9 cellular contexts compared by ENCODE assay signal in genomic region chr2:171225302-171225980, GRCh38.
DNase-seq lines count a peak whose midpoint lies in the region; ATAC-seq and TF ChIP-seq lines count a peak whose summit lies in the region.
"Had no signal": no experiment of that assay in that cellular context is flagged by ENCODE, and none has a peak within 500 bp of the region (broad histone marks: within the 10 kb centered on the region; RNA-seq: fewer than 3 reads in every experiment).

No MANE protein-coding gene starts in this region.

- CTCF ChIA-PET in AG04449 (lab: Yijun Ruan, JAX): no interaction called here

- peak; percentile 60 for DNase-seq in AG04449 (ENCODE audit: low read depth, low spot score)
- peak; percentile 87 for DNase-seq in H4 (ENCODE audit: low spot score)
- DNase-seq in foreskin melanocyte: peak; percentile 73
- no peak for DNase-seq in activated CD8-positive, alpha-beta memory T cell treated with anti-CD3 and anti-CD28 coated beads, Interleukin-2, amount 50 U/mL, for 4 hours
- DNase-seq in Right ventricle myocardium superior: no peak
- DNase-seq in superior temporal gyrus (ENCODE audit: extremely low spot score): no peak
- no peak for DNase-seq in cardiac septum (ENCODE audit: low spot score)
- DNase-seq: NCI-H774 had no signal

- peak; percentile 48 for TF ChIP-seq CTCF in AG04449 (IDR thresholded peaks at IDR 0.05; ENCODE audit: insufficient read depth, low read length, missing control alignments)

- ATAC-seq in SK-N-SH treated with all-trans-retinoic acid at 6 μM for 48 hours: peak; percentile 99
- ATAC-seq in Right ventricle myocardium superior (ENCODE audit: poor library complexity): no peak

- H3K4me3 ChIP-seq in AG04449 (ENCODE audit: low read depth, low read length): no peak overlapping the region

- intact Hi-C loops in Right ventricle myocardium superior (cut with DNase I): no loop called here
- intact Hi-C loops in cardiac septum (cut with DNase I): no loop called here

- POLR2A ChIA-PET in AG04449 (lab: Yijun Ruan, JAX): no interaction called here

TF ChIP-seq in SK-N-SH treated with all-trans-retinoic acid at 6 μM for 48 hours, 23 proteins besides CTCF, POLR2A, EP300 and RAD21:
- TF ChIP-seq ISL1 (CRISPR knock-in tag; IDR thresholded peaks at IDR 0.05) (no peak), CSRNP3 (CRISPR knock-in tag; IDR thresholded peaks at IDR 0.05) (no peak), RARB (CRISPR knock-in tag; IDR thresholded peaks at IDR 0.05) (no peak), ARNTL (CRISPR knock-in tag; IDR thresholded peaks at IDR 0.05; ENCODE audit: borderline replicate concordance, low read depth) (no peak), SNAI2 (CRISPR knock-in tag; IDR thresholded peaks at IDR 0.05) (no peak), ZFP30 (CRISPR knock-in tag; IDR thresholded peaks at IDR 0.05) (no peak), TOX (CRISPR knock-in tag; IDR thresholded peaks at IDR 0.05; ENCODE audit: borderline replicate concordance) (no peak), ZC3H10 (CRISPR knock-in tag; IDR thresholded peaks at IDR 0.05) (no peak), OSR1 (CRISPR knock-in tag; IDR thresholded peaks at IDR 0.05) (no peak), ZNF565 (CRISPR knock-in tag; conservative IDR thresholded peaks at IDR 0.05; ENCODE audit: low read depth) (no peak)
- TF ChIP-seq, protein P1, sequence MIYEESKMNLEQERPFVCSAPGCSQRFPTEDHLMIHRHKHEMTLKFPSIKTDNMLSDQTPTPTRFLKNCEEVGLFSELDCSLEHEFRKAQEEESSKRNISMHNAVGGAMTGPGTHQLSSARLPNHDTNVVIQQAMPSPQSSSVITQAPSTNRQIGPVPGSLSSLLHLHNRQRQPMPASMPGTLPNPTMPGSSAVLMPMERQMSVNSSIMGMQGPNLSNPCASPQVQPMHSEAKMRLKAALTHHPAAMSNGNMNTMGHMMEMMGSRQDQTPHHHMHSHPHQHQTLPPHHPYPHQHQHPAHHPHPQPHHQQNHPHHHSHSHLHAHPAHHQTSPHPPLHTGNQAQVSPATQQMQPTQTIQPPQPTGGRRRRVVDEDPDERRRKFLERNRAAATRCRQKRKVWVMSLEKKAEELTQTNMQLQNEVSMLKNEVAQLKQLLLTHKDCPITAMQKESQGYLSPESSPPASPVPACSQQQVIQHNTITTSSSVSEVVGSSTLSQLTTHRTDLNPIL (CRISPR knock-in tag; IDR thresholded peaks at IDR 0.05; ENCODE audit: low read depth): no peak
- TF ChIP-seq, protein P2, sequence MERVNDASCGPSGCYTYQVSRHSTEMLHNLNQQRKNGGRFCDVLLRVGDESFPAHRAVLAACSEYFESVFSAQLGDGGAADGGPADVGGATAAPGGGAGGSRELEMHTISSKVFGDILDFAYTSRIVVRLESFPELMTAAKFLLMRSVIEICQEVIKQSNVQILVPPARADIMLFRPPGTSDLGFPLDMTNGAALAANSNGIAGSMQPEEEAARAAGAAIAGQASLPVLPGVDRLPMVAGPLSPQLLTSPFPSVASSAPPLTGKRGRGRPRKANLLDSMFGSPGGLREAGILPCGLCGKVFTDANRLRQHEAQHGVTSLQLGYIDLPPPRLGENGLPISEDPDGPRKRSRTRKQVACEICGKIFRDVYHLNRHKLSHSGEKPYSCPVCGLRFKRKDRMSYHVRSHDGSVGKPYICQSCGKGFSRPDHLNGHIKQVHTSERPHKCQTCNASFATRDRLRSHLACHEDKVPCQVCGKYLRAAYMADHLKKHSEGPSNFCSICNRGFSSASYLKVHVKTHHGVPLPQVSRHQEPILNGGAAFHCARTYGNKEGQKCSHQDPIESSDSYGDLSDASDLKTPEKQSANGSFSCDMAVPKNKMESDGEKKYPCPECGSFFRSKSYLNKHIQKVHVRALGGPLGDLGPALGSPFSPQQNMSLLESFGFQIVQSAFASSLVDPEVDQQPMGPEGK (CRISPR knock-in tag; IDR thresholded peaks at IDR 0.05; ENCODE audit: borderline replicate concordance): no peak

Comparison
In these comparisons a context has a peak if more than half of its experiments do, and no peak if none do; other contexts are left out.
1. DNase-seq: peak in AG04449 (single experiment), H4 (single experiment) and foreskin melanocyte (single experiment); none in activated CD8-positive, alpha-beta memory T cell treated with anti-CD3 and anti-CD28 coated beads, Interleukin-2, amount 50 U/mL, for 4 hours (single experiment), Right ventricle myocardium superior (single experiment), superior temporal gyrus (single experiment) and cardiac septum (single experiment).